Comparison of ENCODE assay signal across 1 cellular context in the genomic region with DNA sequence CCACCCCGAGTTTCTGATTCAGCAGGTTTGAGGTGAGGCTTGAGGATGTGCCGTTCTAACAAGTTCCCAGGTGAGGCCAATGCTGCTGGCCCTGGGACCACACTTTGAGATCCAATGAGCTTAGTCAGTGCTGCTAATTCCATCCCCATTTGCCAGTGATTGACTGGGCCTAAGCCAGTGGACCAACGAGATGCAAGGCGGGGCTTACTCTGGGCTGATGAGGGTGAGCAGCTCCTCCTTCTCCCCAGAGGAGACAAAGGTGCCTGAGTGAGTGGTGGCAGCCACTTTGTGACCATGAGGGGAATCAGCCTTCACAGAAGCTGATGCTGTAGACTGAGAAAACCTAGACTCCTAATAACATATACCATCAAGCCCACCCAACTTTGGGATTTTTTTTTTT.
TF ChIP-seq lines count a peak whose summit lies in the region.

No MANE protein-coding gene starts in this region.

TF ChIP-seq in HEK293, 187 proteins besides CTCF, POLR2A, EP300 and RAD21 (continued from another document):
- TF ChIP-seq, protein P1, sequence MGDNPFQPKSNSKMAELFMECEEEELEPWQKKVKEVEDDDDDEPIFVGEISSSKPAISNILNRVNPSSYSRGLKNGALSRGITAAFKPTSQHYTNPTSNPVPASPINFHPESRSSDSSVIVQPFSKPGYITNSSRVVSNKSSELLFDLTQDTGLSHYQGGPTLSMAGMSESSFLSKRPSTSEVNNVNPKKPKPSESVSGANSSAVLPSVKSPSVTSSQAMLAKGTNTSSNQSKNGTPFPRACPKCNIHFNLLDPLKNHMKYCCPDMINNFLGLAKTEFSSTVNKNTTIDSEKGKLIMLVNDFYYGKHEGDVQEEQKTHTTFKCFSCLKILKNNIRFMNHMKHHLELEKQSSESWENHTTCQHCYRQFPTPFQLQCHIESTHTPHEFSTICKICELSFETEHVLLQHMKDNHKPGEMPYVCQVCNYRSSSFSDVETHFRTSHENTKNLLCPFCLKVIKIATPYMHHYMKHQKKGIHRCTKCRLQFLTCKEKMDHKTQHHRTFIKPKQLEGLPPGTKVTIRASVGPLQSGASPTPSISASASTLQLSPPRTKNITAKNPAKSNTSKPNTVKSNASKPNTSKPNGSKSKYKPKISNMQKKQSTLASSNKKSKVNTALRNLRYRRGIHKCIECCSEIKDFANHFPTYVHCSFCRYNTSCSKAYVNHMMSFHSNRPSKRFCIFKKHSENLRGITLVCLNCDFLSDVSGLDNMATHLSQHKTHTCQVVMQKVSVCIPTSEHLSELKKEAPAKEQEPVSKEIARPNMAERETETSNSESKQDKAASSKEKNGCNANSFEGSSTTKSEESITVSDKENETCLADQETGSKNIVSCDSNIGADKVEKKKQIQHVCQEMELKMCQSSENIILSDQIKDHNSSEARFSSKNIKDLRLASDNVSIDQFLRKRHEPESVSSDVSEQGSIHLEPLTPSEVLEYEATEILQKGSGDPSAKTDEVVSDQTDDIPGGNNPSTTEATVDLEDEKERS (tag by site-specific recombination; IDR thresholded peaks at IDR 0.05): peak; percentile 79; the same call in 1 of the 2 replicates
- TF ChIP-seq BCL11B (tag by site-specific recombination; IDR thresholded peaks at IDR 0.05; ENCODE audit: low read depth) (no peak), SETDB1 (IDR thresholded peaks at IDR 0.05; ENCODE audit: insufficient read length, low read length) (peak; percentile 17)
